ENCODE assay signal across 1 cellular context in genomic region chr2:131488306-131489205, GRCh38.
TF ChIP-seq lines count a peak whose summit lies in the region.

No MANE protein-coding gene starts in this region.

TF ChIP-seq in HepG2, 621 proteins besides CTCF, POLR2A, EP300 and RAD21:
- TF ChIP-seq TRAFD1 (CRISPR knock-in tag; IDR thresholded peaks at IDR 0.05; ENCODE audit: borderline replicate concordance), result no peak
- no peak for TF ChIP-seq ZNF354B (CRISPR knock-in tag; IDR thresholded peaks at IDR 0.05)
- 0 out of 2 replicates have a peak, but pooled peaks have one; percentile 22 for TF ChIP-seq AKAP8 (CRISPR knock-in tag; IDR thresholded peaks at IDR 0.05)
- no peak for TF ChIP-seq BCLAF1 (IDR thresholded peaks at IDR 0.05)
- 0 out of 2 replicates have a peak, but pooled peaks have one; percentile 25 for TF ChIP-seq ZNF350 (CRISPR knock-in tag; IDR thresholded peaks at IDR 0.05; ENCODE audit: borderline replicate concordance, low read depth)
- TF ChIP-seq ZNF788 (CRISPR knock-in tag; IDR thresholded peaks at IDR 0.05; ENCODE audit: borderline replicate concordance), result no peak
- peak; percentile 29 to 81 for TF ChIP-seq REST (IDR thresholded peaks at IDR 0.05; ENCODE audit: borderline replicate concordance in 1 of 2, low read depth in 1 of 2, low read length in 2 of 2)
- TF ChIP-seq AGO2 (optimal IDR thresholded peaks at IDR 0.05; ENCODE audit: low read depth, low read length), result peak; percentile 73
- no peak for TF ChIP-seq ZNF567 (CRISPR knock-in tag; IDR thresholded peaks at IDR 0.05; ENCODE audit: borderline replicate concordance)
- TF ChIP-seq GPBP1L1 (CRISPR knock-in tag; IDR thresholded peaks at IDR 0.05), result no peak
- TF ChIP-seq UBTF (CRISPR knock-in tag; IDR thresholded peaks at IDR 0.05), result 0 out of 2 replicates have a peak, but pooled peaks have one; percentile 20
- no peak for TF ChIP-seq PBX3 (CRISPR knock-in tag; IDR thresholded peaks at IDR 0.05; ENCODE audit: borderline replicate concordance)
- no peak for TF ChIP-seq NCOR1 (IDR thresholded peaks at IDR 0.05; ENCODE audit: borderline replicate concordance, low read length)
- TF ChIP-seq ZNF234 (CRISPR knock-in tag; conservative IDR thresholded peaks at IDR 0.05), result no peak
- no peak for TF ChIP-seq ZBTB46 (CRISPR knock-in tag; IDR thresholded peaks at IDR 0.05; ENCODE audit: borderline replicate concordance)
- TF ChIP-seq ZNF552 (CRISPR knock-in tag; IDR thresholded peaks at IDR 0.05; ENCODE audit: borderline replicate concordance), result no peak
- TF ChIP-seq CBX1 (IDR thresholded peaks at IDR 0.05; ENCODE audit: low read depth), result no peak
- no peak for TF ChIP-seq PITX1 (CRISPR knock-in tag; IDR thresholded peaks at IDR 0.05)
- no peak for TF ChIP-seq ZNF431 (CRISPR knock-in tag; IDR thresholded peaks at IDR 0.05; ENCODE audit: borderline replicate concordance, low read depth)
